Comparison of ENCODE assay signal across 15 cellular contexts in genomic region chr6:140174509-140174908, GRCh38.
DNase-seq lines count a peak whose midpoint lies in the region; ATAC-seq and TF ChIP-seq lines count a peak whose summit lies in the region.
"Had no signal": no experiment of that assay in that cellular context is flagged by ENCODE, and none has a peak within 500 bp of the region (broad histone marks: within the 10 kb centered on the region; RNA-seq: fewer than 3 reads in every experiment).

No MANE protein-coding gene starts in this region.

- peak; percentile 93 for DNase-seq in GM04503 (ENCODE audit: low read depth)
- peak; percentile 97 for DNase-seq in PC-3
- DNase-seq in cardiac fibroblast (ENCODE audit: low read depth in 2 of 2): peak; percentile 85 to 97
- DNase-seq in osteocyte (ENCODE audit: extremely low spot score, unreplicated experiment): no peak
- no peak for DNase-seq in activated CD8-positive, alpha-beta T cell treated with anti-CD3 and anti-CD28 coated beads, Interleukin-2, amount 10 ng/mL, durations not matched to agents 7 days and 5 days
- DNase-seq in G401 (ENCODE audit: low spot score): no peak
- DNase-seq in NCI-H2196 treated with DMSO at 0.1 percent for 48 hours (lab: John Stamatoyannopoulos, UW; ENCODE audit: unreplicated experiment): no peak
- DNase-seq: activated CD4-positive, CD25-positive, alpha-beta regulatory T cell treated with anti-CD3 and anti-CD28 coated beads, Interleukin-2, amount 50 U/mL, for 72 hours; activated gamma-delta T cell; DMS79 treated with DMSO at 0.1 percent for 48 hours; dorsolateral prefrontal cortex; NCI-H1694; right lobe of liver; upper lobe of left lung had no signal

- CTCF ChIA-PET in PC-3 (lab: Charles Lee): interaction anchor here (1.0 kb wide), 1 partner anchor 131 kb away, joined by 10 read pairs; no protein-coding TSS in a partner anchor
- CTCF ChIA-PET in activated CD8-positive, alpha-beta T cell treated with anti-CD3 and anti-CD28 coated beads, Interleukin-2, amount 10 ng/mL, durations not matched to agents 7 days and 5 days (lab: Charles Lee): no interaction called here

- H3K4me3 ChIP-seq in PC-3 (ENCODE audit: low read length) (peak overlapping the region; percentile 46; the same call in 1 of the 2 replicates), cardiac fibroblast (replicated peaks in 1 of 2; ENCODE audit: low read depth in 2 of 2, low read length in 2 of 2) (no peak overlapping the region)
- H3K4me3 ChIP-seq: dorsolateral prefrontal cortex, right lobe of liver, upper lobe of left lung had no signal

- H3K36me3 ChIP-seq in PC-3 (ENCODE audit: low read depth, low read length): no peaks in the 10 kb centered on the region
- H3K36me3 ChIP-seq: right lobe of liver, upper lobe of left lung had no signal

- ATAC-seq in PC-3 (peak; percentile 93), HG03469 (IDR thresholded peaks at IDR 0.05; ENCODE audit: unreplicated experiment) (no peak)
- no peak for ATAC-seq in activated CD8-positive, alpha-beta T cell treated with anti-CD3 and anti-CD28 coated beads, Interleukin-2, amount 10 ng/mL, durations not matched to agents 7 days and 5 days
- ATAC-seq: right lobe of liver had no signal

- intact Hi-C loops in PC-3 (cut with micrococcal nuclease): loop anchor here (1.0 to 10.0 kb wide), 4 partner anchors 28 to 800 kb away; partner anchors contain the start of gene CITED2

- H3K9me2 ChIP-seq in PC-3 (replicated peaks; ENCODE audit: low read length): no peaks in the 10 kb centered on the region

- H3K4me1 ChIP-seq in PC-3 (ENCODE audit: insufficient read depth, low read length): peaks cover 24% of the 10 kb centered on the region
- H3K4me1 ChIP-seq: right lobe of liver, upper lobe of left lung had no signal

- peak overlapping the region; percentile 77 for H3K4me2 ChIP-seq in PC-3 (ENCODE audit: low read length)

- H3K4me3 Mint-ChIP-seq in osteocyte (ENCODE audit: unreplicated experiment): no peak overlapping the region
- no peak overlapping the region for H3K4me3 Mint-ChIP-seq in activated CD8-positive, alpha-beta T cell treated with anti-CD3 and anti-CD28 coated beads, Interleukin-2, amount 10 ng/mL, durations not matched to agents 7 days and 5 days

- in situ Hi-C loops in G401 (cut with HindIII; ENCODE audit: low sequenced_read_pairs): no loop called here

- H3K27ac ChIP-seq in PC-3 (ENCODE audit: low read length): peak overlapping the region; percentile 80
- H3K27ac ChIP-seq: dorsolateral prefrontal cortex, right lobe of liver, upper lobe of left lung had no signal

- H3K27me3 Mint-ChIP-seq in osteocyte (ENCODE audit: unreplicated experiment): no peaks in the 10 kb centered on the region
- H3K27me3 Mint-ChIP-seq in activated CD8-positive, alpha-beta T cell treated with anti-CD3 and anti-CD28 coated beads, Interleukin-2, amount 10 ng/mL, durations not matched to agents 7 days and 5 days (ENCODE audit: low read depth): no peaks in the 10 kb centered on the region

- H3K9me3 Mint-ChIP-seq in osteocyte (ENCODE audit: unreplicated experiment): no peaks in the 10 kb centered on the region
- H3K9me3 Mint-ChIP-seq in activated CD8-positive, alpha-beta T cell treated with anti-CD3 and anti-CD28 coated beads, Interleukin-2, amount 10 ng/mL, durations not matched to agents 7 days and 5 days (ENCODE audit: insufficient read depth): no peaks in the 10 kb centered on the region

- H3K4me1 Mint-ChIP-seq in osteocyte (ENCODE audit: unreplicated experiment): peaks cover 16% of the 10 kb centered on the region
- H3K4me1 Mint-ChIP-seq in activated CD8-positive, alpha-beta T cell treated with anti-CD3 and anti-CD28 coated beads, Interleukin-2, amount 10 ng/mL, durations not matched to agents 7 days and 5 days (ENCODE audit: low read depth): no peaks in the 10 kb centered on the region

- no peaks in the 10 kb centered on the region for H3K36me3 Mint-ChIP-seq in osteocyte (ENCODE audit: unreplicated experiment)
- no peaks in the 10 kb centered on the region for H3K36me3 Mint-ChIP-seq in activated CD8-positive, alpha-beta T cell treated with anti-CD3 and anti-CD28 coated beads, Interleukin-2, amount 10 ng/mL, durations not matched to agents 7 days and 5 days (ENCODE audit: low read depth)

- no peaks in the 10 kb centered on the region for H3K27me3 ChIP-seq in PC-3 (ENCODE audit: low read length)
- H3K27me3 ChIP-seq: dorsolateral prefrontal cortex, right lobe of liver, upper lobe of left lung had no signal

- no peak overlapping the region for H2AFZ ChIP-seq in PC-3 (ENCODE audit: low read length)

- POLR2A ChIA-PET in PC-3 (lab: Charles Lee; ENCODE audit: unreplicated experiment): no interaction called here
- POLR2A ChIA-PET in activated CD8-positive, alpha-beta T cell treated with anti-CD3 and anti-CD28 coated beads, Interleukin-2, amount 10 ng/mL, durations not matched to agents 7 days and 5 days (lab: Charles Lee): no interaction called here

- H3K9me3 ChIP-seq in PC-3 (ENCODE audit: low read length): no peaks in the 10 kb centered on the region
- H3K9me3 ChIP-seq: right lobe of liver, upper lobe of left lung had no signal

- no peaks in the 10 kb centered on the region for H3F3A ChIP-seq in PC-3 (ENCODE audit: low read length, unreplicated experiment)

- H3K9ac ChIP-seq in PC-3 (ENCODE audit: low read length): peak overlapping the region; percentile 32; the same call in 1 of the 2 replicates

- peak overlapping the region; percentile 5 for H3K27ac Mint-ChIP-seq in osteocyte (ENCODE audit: unreplicated experiment)
- H3K27ac Mint-ChIP-seq in activated CD8-positive, alpha-beta T cell treated with anti-CD3 and anti-CD28 coated beads, Interleukin-2, amount 10 ng/mL, durations not matched to agents 7 days and 5 days: no peak overlapping the region

- TF ChIP-seq CTCF in PC-3 (conservative IDR thresholded peaks at IDR 0.05; ENCODE audit: low read depth, low read length) (no peak), cardiac fibroblast (IDR thresholded peaks at IDR 0.05; ENCODE audit: low read depth, low read length) (no peak), osteocyte (IDR thresholded peaks at IDR 0.05) (no peak)

- H4K20me1 ChIP-seq in PC-3 (ENCODE audit: low read length): no peaks in the 10 kb centered on the region

- no peaks in the 10 kb centered on the region for H3K79me2 ChIP-seq in PC-3 (ENCODE audit: low read length)

- BruUV-seq in PC-3 (replicated peaks; lab: Mats Ljungman, UMichigan): no TSS peak

Comparison
In these comparisons a context has a peak if more than half of its experiments do, and no peak if none do; other contexts are left out.
1. DNase-seq: peak in GM04503 (single experiment), PC-3 (single experiment) and cardiac fibroblast (2 of 2); none in osteocyte (single experiment), activated CD8-positive, alpha-beta T cell treated with anti-CD3 and anti-CD28 coated beads, Interleukin-2, amount 10 ng/mL, durations not matched to agents 7 days and 5 days (single experiment), G401 (single experiment) and NCI-H2196 treated with DMSO at 0.1 percent for 48 hours (single experiment).